In the genomic region with DNA sequence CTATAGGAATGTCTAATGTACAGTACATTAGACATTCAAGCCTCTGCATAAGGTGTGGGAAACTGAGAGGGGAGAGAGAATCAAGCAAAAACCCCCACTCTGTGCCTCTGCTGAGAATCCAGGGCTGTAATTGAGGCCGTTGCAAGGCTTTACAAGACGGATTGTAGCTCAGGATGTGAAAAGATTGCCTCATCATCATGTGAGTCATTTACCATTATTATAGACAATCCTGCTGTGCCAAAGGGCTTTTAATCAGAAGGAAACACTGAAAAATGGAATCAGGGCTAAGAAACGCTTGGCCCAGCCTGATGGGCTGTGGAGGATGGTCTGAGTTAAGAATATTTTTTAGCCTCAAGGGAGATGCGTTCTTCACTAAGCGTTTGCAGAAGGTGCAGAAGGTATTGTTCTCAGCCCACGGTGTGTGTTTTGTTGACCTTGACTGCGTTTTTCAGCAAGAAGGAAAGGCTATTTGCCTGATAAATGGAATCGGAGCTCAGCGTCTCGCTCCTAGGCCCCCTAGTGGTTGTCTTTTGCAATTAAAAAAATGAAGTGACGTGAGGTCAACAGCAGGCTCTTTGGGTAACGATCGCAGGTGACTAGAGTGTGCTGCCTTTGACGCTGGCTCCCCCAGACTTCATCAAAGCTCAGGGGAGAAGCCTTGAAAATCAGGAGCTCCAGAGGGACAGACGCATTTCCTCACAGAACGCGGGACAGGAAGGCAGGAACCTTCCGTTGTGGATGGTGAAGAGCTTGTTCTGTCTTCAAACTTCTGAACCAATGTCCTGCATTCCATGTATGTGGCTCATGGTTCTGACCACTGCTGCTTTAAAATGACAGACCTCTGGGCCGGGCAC, we compare ENCODE assay signal across 1 cellular context.
A peak's percentile ranks its signal among the peaks of the same experiment; 100 is the strongest.
TF ChIP-seq lines count a peak whose summit lies in the region.

No MANE protein-coding gene starts in this region.

TF ChIP-seq in HEK293, 187 proteins besides CTCF, POLR2A, EP300 and RAD21 (continued from another document and continues in another):
- TF ChIP-seq, protein P1, sequence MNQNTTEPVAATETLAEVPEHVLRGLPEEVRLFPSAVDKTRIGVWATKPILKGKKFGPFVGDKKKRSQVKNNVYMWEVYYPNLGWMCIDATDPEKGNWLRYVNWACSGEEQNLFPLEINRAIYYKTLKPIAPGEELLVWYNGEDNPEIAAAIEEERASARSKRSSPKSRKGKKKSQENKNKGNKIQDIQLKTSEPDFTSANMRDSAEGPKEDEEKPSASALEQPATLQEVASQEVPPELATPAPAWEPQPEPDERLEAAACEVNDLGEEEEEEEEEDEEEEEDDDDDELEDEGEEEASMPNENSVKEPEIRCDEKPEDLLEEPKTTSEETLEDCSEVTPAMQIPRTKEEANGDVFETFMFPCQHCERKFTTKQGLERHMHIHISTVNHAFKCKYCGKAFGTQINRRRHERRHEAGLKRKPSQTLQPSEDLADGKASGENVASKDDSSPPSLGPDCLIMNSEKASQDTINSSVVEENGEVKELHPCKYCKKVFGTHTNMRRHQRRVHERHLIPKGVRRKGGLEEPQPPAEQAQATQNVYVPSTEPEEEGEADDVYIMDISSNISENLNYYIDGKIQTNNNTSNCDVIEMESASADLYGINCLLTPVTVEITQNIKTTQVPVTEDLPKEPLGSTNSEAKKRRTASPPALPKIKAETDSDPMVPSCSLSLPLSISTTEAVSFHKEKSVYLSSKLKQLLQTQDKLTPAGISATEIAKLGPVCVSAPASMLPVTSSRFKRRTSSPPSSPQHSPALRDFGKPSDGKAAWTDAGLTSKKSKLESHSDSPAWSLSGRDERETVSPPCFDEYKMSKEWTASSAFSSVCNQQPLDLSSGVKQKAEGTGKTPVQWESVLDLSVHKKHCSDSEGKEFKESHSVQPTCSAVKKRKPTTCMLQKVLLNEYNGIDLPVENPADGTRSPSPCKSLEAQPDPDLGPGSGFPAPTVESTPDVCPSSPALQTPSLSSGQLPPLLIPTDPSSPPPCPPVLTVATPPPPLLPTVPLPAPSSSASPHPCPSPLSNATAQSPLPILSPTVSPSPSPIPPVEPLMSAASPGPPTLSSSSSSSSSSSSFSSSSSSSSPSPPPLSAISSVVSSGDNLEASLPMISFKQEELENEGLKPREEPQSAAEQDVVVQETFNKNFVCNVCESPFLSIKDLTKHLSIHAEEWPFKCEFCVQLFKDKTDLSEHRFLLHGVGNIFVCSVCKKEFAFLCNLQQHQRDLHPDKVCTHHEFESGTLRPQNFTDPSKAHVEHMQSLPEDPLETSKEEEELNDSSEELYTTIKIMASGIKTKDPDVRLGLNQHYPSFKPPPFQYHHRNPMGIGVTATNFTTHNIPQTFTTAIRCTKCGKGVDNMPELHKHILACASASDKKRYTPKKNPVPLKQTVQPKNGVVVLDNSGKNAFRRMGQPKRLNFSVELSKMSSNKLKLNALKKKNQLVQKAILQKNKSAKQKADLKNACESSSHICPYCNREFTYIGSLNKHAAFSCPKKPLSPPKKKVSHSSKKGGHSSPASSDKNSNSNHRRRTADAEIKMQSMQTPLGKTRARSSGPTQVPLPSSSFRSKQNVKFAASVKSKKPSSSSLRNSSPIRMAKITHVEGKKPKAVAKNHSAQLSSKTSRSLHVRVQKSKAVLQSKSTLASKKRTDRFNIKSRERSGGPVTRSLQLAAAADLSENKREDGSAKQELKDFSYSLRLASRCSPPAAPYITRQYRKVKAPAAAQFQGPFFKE (tag by site-specific recombination; IDR thresholded peaks at IDR 0.05; ENCODE audit: borderline replicate concordance): no peak
- TF ChIP-seq, protein P2, sequence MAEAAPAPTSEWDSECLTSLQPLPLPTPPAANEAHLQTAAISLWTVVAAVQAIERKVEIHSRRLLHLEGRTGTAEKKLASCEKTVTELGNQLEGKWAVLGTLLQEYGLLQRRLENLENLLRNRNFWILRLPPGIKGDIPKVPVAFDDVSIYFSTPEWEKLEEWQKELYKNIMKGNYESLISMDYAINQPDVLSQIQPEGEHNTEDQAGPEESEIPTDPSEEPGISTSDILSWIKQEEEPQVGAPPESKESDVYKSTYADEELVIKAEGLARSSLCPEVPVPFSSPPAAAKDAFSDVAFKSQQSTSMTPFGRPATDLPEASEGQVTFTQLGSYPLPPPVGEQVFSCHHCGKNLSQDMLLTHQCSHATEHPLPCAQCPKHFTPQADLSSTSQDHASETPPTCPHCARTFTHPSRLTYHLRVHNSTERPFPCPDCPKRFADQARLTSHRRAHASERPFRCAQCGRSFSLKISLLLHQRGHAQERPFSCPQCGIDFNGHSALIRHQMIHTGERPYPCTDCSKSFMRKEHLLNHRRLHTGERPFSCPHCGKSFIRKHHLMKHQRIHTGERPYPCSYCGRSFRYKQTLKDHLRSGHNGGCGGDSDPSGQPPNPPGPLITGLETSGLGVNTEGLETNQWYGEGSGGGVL (tag by site-specific recombination; IDR thresholded peaks at IDR 0.05): peak; percentile 70
- TF ChIP-seq, protein P3, sequence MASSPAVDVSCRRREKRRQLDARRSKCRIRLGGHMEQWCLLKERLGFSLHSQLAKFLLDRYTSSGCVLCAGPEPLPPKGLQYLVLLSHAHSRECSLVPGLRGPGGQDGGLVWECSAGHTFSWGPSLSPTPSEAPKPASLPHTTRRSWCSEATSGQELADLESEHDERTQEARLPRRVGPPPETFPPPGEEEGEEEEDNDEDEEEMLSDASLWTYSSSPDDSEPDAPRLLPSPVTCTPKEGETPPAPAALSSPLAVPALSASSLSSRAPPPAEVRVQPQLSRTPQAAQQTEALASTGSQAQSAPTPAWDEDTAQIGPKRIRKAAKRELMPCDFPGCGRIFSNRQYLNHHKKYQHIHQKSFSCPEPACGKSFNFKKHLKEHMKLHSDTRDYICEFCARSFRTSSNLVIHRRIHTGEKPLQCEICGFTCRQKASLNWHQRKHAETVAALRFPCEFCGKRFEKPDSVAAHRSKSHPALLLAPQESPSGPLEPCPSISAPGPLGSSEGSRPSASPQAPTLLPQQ (tag by site-specific recombination; IDR thresholded peaks at IDR 0.05): 0 out of 2 replicates have a peak, but pooled peaks have one; percentile 51
- TF ChIP-seq, protein P4, sequence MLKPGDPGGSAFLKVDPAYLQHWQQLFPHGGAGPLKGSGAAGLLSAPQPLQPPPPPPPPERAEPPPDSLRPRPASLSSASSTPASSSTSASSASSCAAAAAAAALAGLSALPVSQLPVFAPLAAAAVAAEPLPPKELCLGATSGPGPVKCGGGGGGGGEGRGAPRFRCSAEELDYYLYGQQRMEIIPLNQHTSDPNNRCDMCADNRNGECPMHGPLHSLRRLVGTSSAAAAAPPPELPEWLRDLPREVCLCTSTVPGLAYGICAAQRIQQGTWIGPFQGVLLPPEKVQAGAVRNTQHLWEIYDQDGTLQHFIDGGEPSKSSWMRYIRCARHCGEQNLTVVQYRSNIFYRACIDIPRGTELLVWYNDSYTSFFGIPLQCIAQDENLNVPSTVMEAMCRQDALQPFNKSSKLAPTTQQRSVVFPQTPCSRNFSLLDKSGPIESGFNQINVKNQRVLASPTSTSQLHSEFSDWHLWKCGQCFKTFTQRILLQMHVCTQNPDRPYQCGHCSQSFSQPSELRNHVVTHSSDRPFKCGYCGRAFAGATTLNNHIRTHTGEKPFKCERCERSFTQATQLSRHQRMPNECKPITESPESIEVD (tag by site-specific recombination; IDR thresholded peaks at IDR 0.05): peak; percentile 90
- TF ChIP-seq ZBTB8A (tag by site-specific recombination; IDR thresholded peaks at IDR 0.05): peak; percentile 67
- TF ChIP-seq ZNF629 (tag by site-specific recombination; IDR thresholded peaks at IDR 0.05): peak; percentile 76
- TF ChIP-seq ZNF169 (tag by site-specific recombination; IDR thresholded peaks at IDR 0.05): no peak
- TF ChIP-seq MYNN (tag by site-specific recombination; IDR thresholded peaks at IDR 0.05; ENCODE audit: borderline replicate concordance): peak; percentile 96
- peak; percentile 47 for TF ChIP-seq ZNF654 (tag by site-specific recombination; IDR thresholded peaks at IDR 0.05; ENCODE audit: low read depth)
- TF ChIP-seq ZIC2 (tag by site-specific recombination; IDR thresholded peaks at IDR 0.05): 0 out of 2 replicates have a peak, but pooled peaks have one; percentile 22
- TF ChIP-seq, protein P5, sequence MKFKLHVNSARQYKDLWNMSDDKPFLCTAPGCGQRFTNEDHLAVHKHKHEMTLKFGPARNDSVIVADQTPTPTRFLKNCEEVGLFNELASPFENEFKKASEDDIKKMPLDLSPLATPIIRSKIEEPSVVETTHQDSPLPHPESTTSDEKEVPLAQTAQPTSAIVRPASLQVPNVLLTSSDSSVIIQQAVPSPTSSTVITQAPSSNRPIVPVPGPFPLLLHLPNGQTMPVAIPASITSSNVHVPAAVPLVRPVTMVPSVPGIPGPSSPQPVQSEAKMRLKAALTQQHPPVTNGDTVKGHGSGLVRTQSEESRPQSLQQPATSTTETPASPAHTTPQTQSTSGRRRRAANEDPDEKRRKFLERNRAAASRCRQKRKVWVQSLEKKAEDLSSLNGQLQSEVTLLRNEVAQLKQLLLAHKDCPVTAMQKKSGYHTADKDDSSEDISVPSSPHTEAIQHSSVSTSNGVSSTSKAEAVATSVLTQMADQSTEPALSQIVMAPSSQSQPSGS (tag by site-specific recombination; IDR thresholded peaks at IDR 0.05; ENCODE audit: low read depth): peak; percentile 49
- TF ChIP-seq ZNF366 (tag by site-specific recombination; conservative IDR thresholded peaks at IDR 0.05): peak; percentile 83
- no peak for TF ChIP-seq ZNF350 (tag by site-specific recombination; IDR thresholded peaks at IDR 0.05)
- no peak for TF ChIP-seq ZNF37A (tag by site-specific recombination; IDR thresholded peaks at IDR 0.05)
- TF ChIP-seq IKZF3 (tag by site-specific recombination; IDR thresholded peaks at IDR 0.05): peak; percentile 65
- 0 out of 2 replicates have a peak, but pooled peaks have one; percentile 42 for TF ChIP-seq ZNF843 (tag by site-specific recombination; IDR thresholded peaks at IDR 0.05)
- no peak for TF ChIP-seq SP3 (tag by site-specific recombination; IDR thresholded peaks at IDR 0.05)
- no peak for TF ChIP-seq ZNF211 (tag by site-specific recombination; IDR thresholded peaks at IDR 0.05; ENCODE audit: low read depth)
- TF ChIP-seq ZNF660 (tag by site-specific recombination; IDR thresholded peaks at IDR 0.05): peak; percentile 58; the same call in 1 of the 2 replicates
- TF ChIP-seq ZNF747 (tag by site-specific recombination; IDR thresholded peaks at IDR 0.05): no peak
- peak; percentile 87 for TF ChIP-seq ZEB2 (tag by site-specific recombination; IDR thresholded peaks at IDR 0.05)
- no peak for TF ChIP-seq ZNF529 (tag by site-specific recombination; IDR thresholded peaks at IDR 0.05; ENCODE audit: insufficient replicate concordance)
- TF ChIP-seq, protein P6, sequence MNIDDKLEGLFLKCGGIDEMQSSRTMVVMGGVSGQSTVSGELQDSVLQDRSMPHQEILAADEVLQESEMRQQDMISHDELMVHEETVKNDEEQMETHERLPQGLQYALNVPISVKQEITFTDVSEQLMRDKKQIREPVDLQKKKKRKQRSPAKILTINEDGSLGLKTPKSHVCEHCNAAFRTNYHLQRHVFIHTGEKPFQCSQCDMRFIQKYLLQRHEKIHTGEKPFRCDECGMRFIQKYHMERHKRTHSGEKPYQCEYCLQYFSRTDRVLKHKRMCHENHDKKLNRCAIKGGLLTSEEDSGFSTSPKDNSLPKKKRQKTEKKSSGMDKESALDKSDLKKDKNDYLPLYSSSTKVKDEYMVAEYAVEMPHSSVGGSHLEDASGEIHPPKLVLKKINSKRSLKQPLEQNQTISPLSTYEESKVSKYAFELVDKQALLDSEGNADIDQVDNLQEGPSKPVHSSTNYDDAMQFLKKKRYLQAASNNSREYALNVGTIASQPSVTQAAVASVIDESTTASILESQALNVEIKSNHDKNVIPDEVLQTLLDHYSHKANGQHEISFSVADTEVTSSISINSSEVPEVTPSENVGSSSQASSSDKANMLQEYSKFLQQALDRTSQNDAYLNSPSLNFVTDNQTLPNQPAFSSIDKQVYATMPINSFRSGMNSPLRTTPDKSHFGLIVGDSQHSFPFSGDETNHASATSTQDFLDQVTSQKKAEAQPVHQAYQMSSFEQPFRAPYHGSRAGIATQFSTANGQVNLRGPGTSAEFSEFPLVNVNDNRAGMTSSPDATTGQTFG (tag by site-specific recombination; IDR thresholded peaks at IDR 0.05; ENCODE audit: borderline replicate concordance): no peak
- TF ChIP-seq ZFP37 (tag by site-specific recombination; IDR thresholded peaks at IDR 0.05): peak; percentile 68; the same call in 1 of the 2 replicates
- TF ChIP-seq ZNF548 (tag by site-specific recombination; IDR thresholded peaks at IDR 0.05): no peak
- TF ChIP-seq, protein P7, sequence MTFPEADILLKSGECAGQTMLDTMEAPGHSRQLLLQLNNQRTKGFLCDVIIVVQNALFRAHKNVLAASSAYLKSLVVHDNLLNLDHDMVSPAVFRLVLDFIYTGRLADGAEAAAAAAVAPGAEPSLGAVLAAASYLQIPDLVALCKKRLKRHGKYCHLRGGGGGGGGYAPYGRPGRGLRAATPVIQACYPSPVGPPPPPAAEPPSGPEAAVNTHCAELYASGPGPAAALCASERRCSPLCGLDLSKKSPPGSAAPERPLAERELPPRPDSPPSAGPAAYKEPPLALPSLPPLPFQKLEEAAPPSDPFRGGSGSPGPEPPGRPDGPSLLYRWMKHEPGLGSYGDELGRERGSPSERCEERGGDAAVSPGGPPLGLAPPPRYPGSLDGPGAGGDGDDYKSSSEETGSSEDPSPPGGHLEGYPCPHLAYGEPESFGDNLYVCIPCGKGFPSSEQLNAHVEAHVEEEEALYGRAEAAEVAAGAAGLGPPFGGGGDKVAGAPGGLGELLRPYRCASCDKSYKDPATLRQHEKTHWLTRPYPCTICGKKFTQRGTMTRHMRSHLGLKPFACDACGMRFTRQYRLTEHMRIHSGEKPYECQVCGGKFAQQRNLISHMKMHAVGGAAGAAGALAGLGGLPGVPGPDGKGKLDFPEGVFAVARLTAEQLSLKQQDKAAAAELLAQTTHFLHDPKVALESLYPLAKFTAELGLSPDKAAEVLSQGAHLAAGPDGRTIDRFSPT (tag by site-specific recombination; IDR thresholded peaks at IDR 0.05): peak; percentile 60; the same call in 1 of the 2 replicates
- peak; percentile 71 for TF ChIP-seq ZNF335 (tag by site-specific recombination; conservative IDR thresholded peaks at IDR 0.05)
- 0 out of 2 replicates have a peak, but pooled peaks have one; percentile 55 for TF ChIP-seq ZNF558 (tag by site-specific recombination; IDR thresholded peaks at IDR 0.05)
- TF ChIP-seq ZNF214 (tag by site-specific recombination; IDR thresholded peaks at IDR 0.05; ENCODE audit: borderline replicate concordance): no peak
- no peak for TF ChIP-seq ZNF521 (tag by site-specific recombination; IDR thresholded peaks at IDR 0.05)
- peak; percentile 83 for TF ChIP-seq ZNF2 (tag by site-specific recombination; IDR thresholded peaks at IDR 0.05)
